23 cellular contexts compared by ENCODE assay signal in genomic region chr4:32000846-32001488, GRCh38.
"Had no signal": no experiment of that assay in that cellular context is flagged by ENCODE, and none has a peak within 500 bp of the region (broad histone marks: within the 10 kb centered on the region; RNA-seq: fewer than 3 reads in every experiment).

No MANE protein-coding gene starts in this region.

- H3K27me3 ChIP-seq: colonic mucosa, gastroesophageal sphincter, heart left ventricle, spleen had no signal

- H3K4me1 ChIP-seq: colonic mucosa, gastroesophageal sphincter, heart left ventricle, prostate gland, spleen had no signal

- H3K36me3 ChIP-seq: colonic mucosa, gastroesophageal sphincter, heart left ventricle, prostate gland, spleen, thoracic aorta had no signal

- DNase-seq: activated B cell treated with CpG ODN at 0.5 μM for 24 hours; activated CD4-positive, alpha-beta T cell treated with anti-CD3 and anti-CD28 coated beads for 36 hours; activated CD4-positive, alpha-beta T cell treated with anti-CD3 and anti-CD28 coated beads, Interleukin-2, amount 50 U/mL, for 4 hours; activated CD8-positive, alpha-beta memory T cell treated with anti-CD3 and anti-CD28 coated beads for 24 hours; activated CD8-positive, alpha-beta memory T cell treated with anti-CD3 and anti-CD28 coated beads, Interleukin-2, amount 50 U/mL, for 4 hours; activated naive CD4-positive, alpha-beta T cell treated with Interleukin-2 at 50 U/mL for 16 hours; activated naive CD8-positive, alpha-beta T cell treated with anti-CD3 and anti-CD28 coated beads, Interleukin-2, amount 10 ng/mL, durations not matched to agents 7 days and 5 days; activated T-cell treated with anti-CD3 and anti-CD28 coated beads, Interleukin-2, amount 50 U/mL, for 4 hours; amniotic stem cell; colonic mucosa; heart left ventricle; islet precursor cell; left cardiac atrium; mesenchymal stem cell; mucosa of descending colon; nephron progenitor cell; spleen; stimulated activated CD4-positive, alpha-beta T cell treated with anti-CD3 and anti-CD28 coated beads, Interleukin-4, amount 100 ng/mL, for 1 hour; stimulated activated naive CD4-positive, alpha-beta T cell treated with Interleukin-2 at 50 U/mL for 16 hours had no signal

- ATAC-seq: activated CD4-positive, alpha-beta T cell treated with anti-CD3 and anti-CD28 coated beads for 36 hours; activated T-cell treated with anti-CD3 and anti-CD28 coated beads, Interleukin-2, amount 50 U/mL, for 4 hours; gastroesophageal sphincter; heart left ventricle; left cardiac atrium; mucosa of descending colon had no signal

- H3K9me3 ChIP-seq: colonic mucosa, gastroesophageal sphincter, heart left ventricle, mucosa of descending colon, prostate gland, thoracic aorta had no signal

- FAIRE-seq: bronchial epithelial cell had no signal

- H3K27ac ChIP-seq: colonic mucosa, gastroesophageal sphincter, heart left ventricle, prostate gland, spleen, thoracic aorta had no signal

- H3K4me3 ChIP-seq: colonic mucosa, gastroesophageal sphincter, heart left ventricle, mucosa of descending colon, prostate gland, spleen, thoracic aorta had no signal
